Comparison of ENCODE assay signal across 8 cellular contexts in genomic region chr9:122904466-122904822, GRCh38. TPM values are rescaled to one million over a fixed set of nuclear protein-coding genes. Genes with fewer than 3 reads are reported as not detected.
DNase-seq lines count a peak whose midpoint lies in the region; ATAC-seq and TF ChIP-seq lines count a peak whose summit lies in the region.

No MANE protein-coding gene starts in this region.

- H3K27ac ChIP-seq in A673 (ENCODE audit: low read depth, low read length, poor library complexity, severe bottlenecking) (peak overlapping the region; percentile 94), psoas muscle (peak overlapping the region; percentile 87)

- no TSS peak for BruUV-seq in A673 (replicated peaks; lab: Mats Ljungman, UMichigan)

- CTCF ChIA-PET in A673 (lab: Charles Lee) = no interaction called here

- peaks cover 25% of the 10 kb centered on the region for H3K4me1 Mint-ChIP-seq in activated naive CD8-positive, alpha-beta T cell treated with anti-CD3 and anti-CD28 coated beads for 36 hours

- ATAC-seq in HG02852 (IDR thresholded peaks at IDR 0.05; ENCODE audit: unreplicated experiment) = peak; percentile 26
- peak; percentile 51 for ATAC-seq in left ventricle myocardium superior
- ATAC-seq in psoas muscle = peak; percentile 14 to 50 (median 28)

- peaks cover 11% of the 10 kb centered on the region for H3K36me3 Mint-ChIP-seq in activated naive CD8-positive, alpha-beta T cell treated with anti-CD3 and anti-CD28 coated beads for 36 hours

- H3K4me1 ChIP-seq in A673 (ENCODE audit: insufficient read depth, low read length, poor library complexity, severe bottlenecking) (peaks cover 21% of the 10 kb centered on the region), psoas muscle (peaks cover 31% of the 10 kb centered on the region)

- H3K36me3 ChIP-seq in A673 (ENCODE audit: insufficient read depth, low read length, poor library complexity, severe bottlenecking) = no peaks in the 10 kb centered on the region
- H3K36me3 ChIP-seq in psoas muscle (ENCODE audit: insufficient read depth in 1 of 2, low read depth in 1 of 2) = peaks cover 0 to 4% of the 10 kb centered on the region in 2 donors

- H3K4me3 ChIP-seq in A673 (ENCODE audit: low read depth, low read length, poor library complexity, severe bottlenecking) (peak overlapping the region; percentile 77), GM12865 (ENCODE audit: low read depth, low read length) (peak overlapping the region; percentile 84), psoas muscle (peak overlapping the region; percentile 84)

- 0 to 1% (median 0%) methylated on average over 8 of the region's 8 CpGs for WGBS in psoas muscle, 3 donors

- no peaks in the 10 kb centered on the region for H3K9me3 Mint-ChIP-seq in activated naive CD8-positive, alpha-beta T cell treated with anti-CD3 and anti-CD28 coated beads for 36 hours

- H3K27me3 Mint-ChIP-seq in activated naive CD8-positive, alpha-beta T cell treated with anti-CD3 and anti-CD28 coated beads for 36 hours = no peaks in the 10 kb centered on the region

- TF ChIP-seq CTCF in A673 (conservative IDR thresholded peaks at IDR 0.05; ENCODE audit: low read depth, low read length) (no peak), GM12865 (IDR thresholded peaks at IDR 0.05; ENCODE audit: insufficient read depth, low read depth, low read length, missing control alignments) (no peak), psoas muscle (IDR thresholded peaks at IDR 0.05) (no peak)

- H3K27ac Mint-ChIP-seq in activated naive CD8-positive, alpha-beta T cell treated with anti-CD3 and anti-CD28 coated beads for 36 hours = peak overlapping the region; percentile 91

- H3K27me3 ChIP-seq in A673 (replicated peaks; ENCODE audit: insufficient read depth, low read depth, low read length, poor library complexity) (no peaks in the 10 kb centered on the region), psoas muscle (ENCODE audit: insufficient read depth in 3 of 3, low read length in 2 of 3) (no peaks in the 10 kb centered on the region)

- no peak for DNase-seq in A673 (ENCODE audit: low spot score)
- DNase-seq in GM12865 (ENCODE audit: low read depth) = peak; percentile 63
- peak; percentile 5 for DNase-seq in NCI-H2171 (lab: John Stamatoyannopoulos, UW)
- DNase-seq in activated naive CD8-positive, alpha-beta T cell treated with anti-CD3 and anti-CD28 coated beads for 36 hours = peak; percentile 33
- DNase-seq in left ventricle myocardium superior = no peak
- DNase-seq in psoas muscle = peak in 1 of 2 donors; percentile 17
- DNase-seq in NOMO-1 treated with dmso at 0.1 percent for 144 hours (lab: John Stamatoyannopoulos, UW; ENCODE audit: unreplicated experiment) = no peak

- peak overlapping the region; percentile 91 for H3K4me3 Mint-ChIP-seq in activated naive CD8-positive, alpha-beta T cell treated with anti-CD3 and anti-CD28 coated beads for 36 hours

- H3K9me3 ChIP-seq in A673 (ENCODE audit: low read depth, low read length, poor library complexity, severe bottlenecking) = no peaks in the 10 kb centered on the region
- H3K9me3 ChIP-seq in psoas muscle = no peaks in the 10 kb centered on the region

- intact Hi-C loops in A673 (cut with micrococcal nuclease; ENCODE audit: unreplicated experiment) (no loop called here), left ventricle myocardium superior (cut with micrococcal nuclease) (no loop called here), psoas muscle (cut with DNase I) (loop anchor here in 1 of 2 donors (5.0 kb wide), 1 partner anchor 38 kb away; the partner anchor contains the start of gene RABGAP1)

- POLR2A ChIA-PET in A673 (lab: Charles Lee; ENCODE audit: low non-redundant PET) = no interaction called here

RNA-seq across cellular contexts. Expression of gene RC3H2, which starts 0.7 kb away (rescaled TPM):
- total RNA-seq in A673 (2021) = 70.2 and 71.1 TPM in 2 replicates
- total RNA-seq in activated naive CD8-positive, alpha-beta T cell treated with anti-CD3 and anti-CD28 coated beads for 36 hours = 10 to 100 TPM; 26.4 to 28.0 TPM
- total RNA-seq in left ventricle myocardium superior = 35.9 TPM
- total RNA-seq in psoas muscle = 10 to 100 TPM; 24.8 to 33.7 (median 31.6) TPM
- polyA plus RNA-seq in psoas muscle = 10 to 100 TPM in 2 of 3 donors, 1 to 10 TPM in 1; 5.6 to 23.4 (median 11.3) TPM

RNA-seq across cellular contexts. Expression of gene ZBTB6, which starts 8.7 kb away (rescaled TPM):
- total RNA-seq in A673 (2021) (10.4 and 10.5 TPM in 2 replicates), left ventricle myocardium superior (5.8 TPM), psoas muscle (1 to 10 TPM; 6.1 to 8.7 (median 6.4) TPM)
- total RNA-seq in activated naive CD8-positive, alpha-beta T cell treated with anti-CD3 and anti-CD28 coated beads for 36 hours = 10 to 100 TPM in 1 of 2 experiments, 1 to 10 TPM in 1; 9.6 to 10.5 TPM
- 10 to 100 TPM in 1 of 3 donors, 1 to 10 TPM in 2; 3.9 to 12.6 (median 3.9) TPM for polyA plus RNA-seq in psoas muscle

RNA-seq across cellular contexts. Expression of gene ZBTB26, which starts 26.9 kb away (rescaled TPM):
- 10.1 and 10.9 TPM in 2 replicates for total RNA-seq in A673 (2021)
- 1 to 10 TPM; 5.2 to 5.8 TPM for total RNA-seq in activated naive CD8-positive, alpha-beta T cell treated with anti-CD3 and anti-CD28 coated beads for 36 hours
- total RNA-seq in left ventricle myocardium superior = 5.4 TPM
- total RNA-seq in psoas muscle = 1 to 10 TPM; 2.0 to 4.8 (median 2.8) TPM
- polyA plus RNA-seq in psoas muscle = 1 to 10 TPM; 2.2 to 4.3 (median 3.9) TPM

RNA-seq across cellular contexts. Expression of gene RABGAP1, which starts 36.4 kb away (rescaled TPM):
- total RNA-seq in A673 (2021) (64.0 and 65.8 TPM in 2 replicates), left ventricle myocardium superior (47.4 TPM), psoas muscle (10 to 100 TPM; 32.8 to 57.9 (median 39.2) TPM)
- total RNA-seq in activated naive CD8-positive, alpha-beta T cell treated with anti-CD3 and anti-CD28 coated beads for 36 hours = 10 to 100 TPM; 19.4 to 20.6 TPM
- polyA plus RNA-seq in psoas muscle = 10 to 100 TPM; 15.5 to 33.8 (median 16.1) TPM

Comparison
In these comparisons a context has a peak if more than half of its experiments do, and no peak if none do; other contexts are left out.
1. DNase-seq: peak in GM12865 (single experiment), NCI-H2171 (single experiment) and activated naive CD8-positive, alpha-beta T cell treated with anti-CD3 and anti-CD28 coated beads for 36 hours (single experiment); none in A673 (single experiment), left ventricle myocardium superior (single experiment) and NOMO-1 treated with dmso at 0.1 percent for 144 hours (single experiment).
2. Peak in every context shown above with its lines, with median percentiles within 50 percentile points of each other: H3K4me3 ChIP-seq and ATAC-seq.